ENCODE assay signal across 1 cellular context in genomic region chr6:31719001-31719400, GRCh38.
TF ChIP-seq lines count a peak whose summit lies in the region.

No MANE protein-coding gene starts in this region.

TF ChIP-seq in HCT116, 20 proteins besides CTCF, POLR2A, EP300 and RAD21 (continued from another document):
- TF ChIP-seq REST (IDR thresholded peaks at IDR 0.05; ENCODE audit: low read depth) (no peak), CEBPB (IDR thresholded peaks at IDR 0.05; ENCODE audit: low read depth) (no peak), SIN3A (IDR thresholded peaks at IDR 0.05; ENCODE audit: low read depth) (no peak)
